27 cellular contexts compared by ENCODE assay signal in genomic region chr2:57959380-57959779, GRCh38.
"Had no signal": no experiment of that assay in that cellular context is flagged by ENCODE, and none has a peak within 500 bp of the region (broad histone marks: within the 10 kb centered on the region; RNA-seq: fewer than 3 reads in every experiment).

No MANE protein-coding gene starts in this region.

- H3K27ac ChIP-seq: hepatocyte, left ventricle myocardium inferior, neutrophil, parathyroid adenoma, stomach, suprapubic skin, tibial nerve had no signal

- H3K9me3 ChIP-seq: left ventricle myocardium inferior, neutrophil, stomach, suprapubic skin, tibial nerve had no signal

- ATAC-seq: activated CD4-positive, alpha-beta T cell treated with anti-CD3 and anti-CD28 coated beads for 36 hours; activated T-helper 17 cell treated with anti-CD3 and anti-CD28 coated beads, Interleukin-2, amount 50 U/mL, for 72 hours; esophagus mucosa; natural killer cell; sciatic nerve; stimulated activated memory B cell treated with anti-CD40 and anti-IgM and Interleukin-4, amounts not matched to agents 10 μg/mL and 1 μg/mL and 100 μg/mL, for 72 hours had no signal

- H3K4me2 ChIP-seq: hepatocyte, smooth muscle cell had no signal

- H3K36me3 ChIP-seq: left ventricle myocardium inferior, neutrophil, stomach, suprapubic skin, tibial nerve had no signal

- H2AFZ ChIP-seq: hepatocyte, parathyroid adenoma had no signal

- H3K4me1 ChIP-seq: left ventricle myocardium inferior, parathyroid adenoma, stomach, suprapubic skin, tibial nerve had no signal

- H3K9ac ChIP-seq: parathyroid adenoma had no signal

- H3K4me3 ChIP-seq: hepatocyte, left ventricle myocardium inferior, smooth muscle cell, stomach, suprapubic skin, tibial nerve had no signal

- H3K27me3 ChIP-seq: hepatocyte, neutrophil, stomach, suprapubic skin, tibial nerve had no signal

- DNase-seq: activated B cell treated with CpG ODN at 0.5 μM for 24 hours; activated CD4-positive, alpha-beta T cell treated with anti-CD3 and anti-CD28 coated beads for 36 hours; activated CD4-positive, alpha-beta T cell treated with anti-CD3 and anti-CD28 coated beads, Interleukin-2, amount 50 U/mL, for 4 hours; activated CD8-positive, alpha-beta memory T cell treated with anti-CD3 and anti-CD28 coated beads for 24 hours; activated CD8-positive, alpha-beta memory T cell treated with anti-CD3 and anti-CD28 coated beads, Interleukin-2, amount 50 U/mL, for 4 hours; activated naive CD8-positive, alpha-beta T cell treated with anti-CD3 and anti-CD28 coated beads for 36 hours; activated T-cell treated with anti-CD3 and anti-CD28 coated beads, Interleukin-2, amount 50 U/mL, for 24 hours; effector memory CD4-positive, alpha-beta T cell; foreskin melanocyte; glutamatergic neuron; immature natural killer cell; left ventricle myocardium inferior; mammary epithelial cell; midbrain; natural killer cell; stimulated activated CD4-positive, alpha-beta T cell treated with anti-CD3 and anti-CD28 coated beads, Interleukin-15, amount 100 ng/mL, for 24 hours; stomach had no signal
